Comparison of ENCODE assay signal across 17 cellular contexts in the genomic region with DNA sequence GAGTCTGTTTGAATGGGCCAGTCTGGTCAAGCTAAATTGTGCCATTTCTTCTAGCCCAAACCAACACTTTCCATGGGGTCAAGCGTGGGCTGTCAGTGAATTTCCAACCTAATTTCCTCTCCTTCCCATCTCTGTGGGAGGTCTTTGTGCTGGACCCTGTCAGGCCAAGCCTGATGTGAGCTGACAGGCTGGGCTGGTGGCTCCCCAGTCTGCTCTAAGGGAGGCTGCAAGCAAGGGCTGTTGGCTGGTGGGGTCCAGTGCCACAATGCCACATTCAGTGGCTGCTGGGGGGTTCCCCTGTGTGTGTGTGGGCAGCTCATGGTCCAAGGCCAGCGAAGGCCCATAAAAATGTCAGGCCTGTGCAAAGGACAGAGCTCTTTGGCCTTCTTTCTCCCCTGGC.
A peak's percentile ranks its signal among the peaks of the same experiment; 100 is the strongest.
DNase-seq lines count a peak whose midpoint lies in the region; ATAC-seq, FAIRE-seq and TF ChIP-seq lines count a peak whose summit lies in the region.
"Had no signal": no experiment of that assay in that cellular context is flagged by ENCODE, and none has a peak within 500 bp of the region (broad histone marks: within the 10 kb centered on the region; RNA-seq: fewer than 3 reads in every experiment).

No MANE protein-coding gene starts in this region.

- peak; percentile 19 for DNase-seq in activated CD8-positive, alpha-beta memory T cell treated with anti-CD3 and anti-CD28 coated beads for 24 hours
- no peak for DNase-seq in activated CD8-positive, alpha-beta memory T cell treated with anti-CD3 and anti-CD28 coated beads, Interleukin-2, amount 50 U/mL, for 48 hours
- no peak for DNase-seq in WTC11 (ENCODE audit: low spot score)
- DNase-seq in neural progenitor cell (ENCODE audit: low spot score), result peak; percentile 75
- DNase-seq in spleen, result peak; percentile 51
- no peak for DNase-seq in activated T-cell treated with anti-CD3 and anti-CD28 coated beads, Interleukin-2, amount 50 U/mL, for 24 hours
- DNase-seq in GM12892 (ENCODE audit: insufficient read length), result no peak
- DNase-seq in HT-29 (ENCODE audit: low spot score), result no peak
- DNase-seq: AML-193; CD4-positive, alpha-beta T cell; DMS153; DMS79; GF-D8 had no signal

- H3K9me3 ChIP-seq in neural progenitor cell (ENCODE audit: low read depth) (no peaks in the 10 kb centered on the region), spleen (no peaks in the 10 kb centered on the region)
- H3K9me3 ChIP-seq: A549, HAP-1 had no signal

- H3K4me3 ChIP-seq in neural progenitor cell (no peak overlapping the region), spleen (no peak overlapping the region)
- H3K4me3 ChIP-seq: A549, HAP-1 had no signal

- CTCF ChIA-PET in WTC11 (lab: Charles Lee), result interaction anchor here (0.9 kb wide), 1 partner anchor 28 kb away, joined by 3 read pairs; no protein-coding TSS in a partner anchor

- POLR2A ChIA-PET in WTC11 (lab: Charles Lee), result no interaction called here

- H3K36me3 Mint-ChIP-seq in WTC11 (no peaks in the 10 kb centered on the region), neural progenitor cell (no peaks in the 10 kb centered on the region)
- H3K36me3 Mint-ChIP-seq in activated T-cell treated with anti-CD3 and anti-CD28 coated beads, Interleukin-2, amount 50 U/mL, for 24 hours (ENCODE audit: low read depth), result no peaks in the 10 kb centered on the region

- H3K4me1 ChIP-seq in neural progenitor cell, result peaks cover 47% of the 10 kb centered on the region
- H3K4me1 ChIP-seq in spleen, result no peaks in the 10 kb centered on the region

- WGBS in spleen, 5 donors, result 83 to 95% (median 91%) methylated on average over 2 of the region's 2 CpGs

- H3K4me1 Mint-ChIP-seq in WTC11, result peaks cover 60% of the 10 kb centered on the region
- peaks cover 55% of the 10 kb centered on the region for H3K4me1 Mint-ChIP-seq in neural progenitor cell
- no peaks in the 10 kb centered on the region for H3K4me1 Mint-ChIP-seq in activated T-cell treated with anti-CD3 and anti-CD28 coated beads, Interleukin-2, amount 50 U/mL, for 24 hours (ENCODE audit: low read depth)

- no peaks in the 10 kb centered on the region for H3K36me3 ChIP-seq in neural progenitor cell
- H3K36me3 ChIP-seq in spleen, result no peaks in the 10 kb centered on the region
- H3K36me3 ChIP-seq: HAP-1 had no signal

- peaks cover 43% of the 10 kb centered on the region for H3F3A ChIP-seq in neural progenitor cell (ENCODE audit: low read depth)

- no peak for TF ChIP-seq CTCF in WTC11 (IDR thresholded peaks at IDR 0.05)
- no peak for TF ChIP-seq CTCF in neural progenitor cell (IDR thresholded peaks at IDR 0.05)
- no peak for TF ChIP-seq CTCF in spleen (IDR thresholded peaks at IDR 0.05 in 8 of 11, conservative IDR thresholded peaks at IDR 0.05 in 3 of 11)

- intact Hi-C loops in spleen (cut with DNase I; ENCODE audit: low total_unique reads), result no loop called here

- no peaks in the 10 kb centered on the region for H3K27me3 ChIP-seq in neural progenitor cell
- H3K27me3 ChIP-seq in spleen (replicated peaks in 1 of 7), result no peaks in the 10 kb centered on the region

- H3K27me3 Mint-ChIP-seq in WTC11 (ENCODE audit: low read depth) (peaks cover 14% of the 10 kb centered on the region), neural progenitor cell (ENCODE audit: insufficient read depth, low read depth) (peaks cover 14% of the 10 kb centered on the region)
- H3K27me3 Mint-ChIP-seq in activated T-cell treated with anti-CD3 and anti-CD28 coated beads, Interleukin-2, amount 50 U/mL, for 24 hours, result peaks cover under 1% of the 10 kb centered on the region
- H3K27me3 Mint-ChIP-seq: CD4-positive, alpha-beta T cell had no signal

- H4K20me1 ChIP-seq in neural progenitor cell (ENCODE audit: low read depth), result no peaks in the 10 kb centered on the region

- H3K9me3 Mint-ChIP-seq in WTC11 (no peaks in the 10 kb centered on the region), neural progenitor cell (no peaks in the 10 kb centered on the region)
- no peaks in the 10 kb centered on the region for H3K9me3 Mint-ChIP-seq in activated T-cell treated with anti-CD3 and anti-CD28 coated beads, Interleukin-2, amount 50 U/mL, for 24 hours
- H3K9me3 Mint-ChIP-seq: CD4-positive, alpha-beta T cell had no signal

- H3K4me2 ChIP-seq in neural progenitor cell, result peak overlapping the region; percentile 44
- H3K4me2 ChIP-seq: A549 had no signal

- no peak overlapping the region for H2AFZ ChIP-seq in neural progenitor cell (replicated peaks)

- no peaks in the 10 kb centered on the region for H3K79me2 ChIP-seq in neural progenitor cell (ENCODE audit: low read depth)

- H3K9ac ChIP-seq in neural progenitor cell, result no peak overlapping the region

- TF ChIP-seq POLR2A in spleen (IDR thresholded peaks at IDR 0.05), result no peak
- no peak for TF ChIP-seq POLR2A in GM12892 (IDR thresholded peaks at IDR 0.05; ENCODE audit: low read depth, low read length)

- H3K27ac ChIP-seq in neural progenitor cell, result no peak overlapping the region
- no peak overlapping the region for H3K27ac ChIP-seq in spleen
- H3K27ac ChIP-seq: 22Rv1, A549, C4-2B had no signal

- H3K27ac Mint-ChIP-seq in WTC11 (no peak overlapping the region), neural progenitor cell (peak overlapping the region; percentile 65)
- no peak overlapping the region for H3K27ac Mint-ChIP-seq in activated T-cell treated with anti-CD3 and anti-CD28 coated beads, Interleukin-2, amount 50 U/mL, for 24 hours
- H3K27ac Mint-ChIP-seq: CD4-positive, alpha-beta T cell had no signal

- FAIRE-seq in GM12892 (lab: Jason Lieb, UNC), result no peak
- FAIRE-seq: A549 had no signal

- ATAC-seq in WTC11, result no peak
- ATAC-seq: A549 had no signal

- H3K4me3 Mint-ChIP-seq in WTC11 (no peak overlapping the region), neural progenitor cell (no peak overlapping the region)
- H3K4me3 Mint-ChIP-seq in activated T-cell treated with anti-CD3 and anti-CD28 coated beads, Interleukin-2, amount 50 U/mL, for 24 hours, result no peak overlapping the region
- H3K4me3 Mint-ChIP-seq: CD4-positive, alpha-beta T cell had no signal

TF ChIP-seq in WTC11, 78 proteins besides CTCF, POLR2A, EP300 and RAD21:
- TF ChIP-seq FOXK1 (CRISPR knock-in tag; IDR thresholded peaks at IDR 0.05) (no peak), ZNF121 (CRISPR knock-in tag; IDR thresholded peaks at IDR 0.05) (0 out of 2 replicates have a peak, but pooled peaks have one; percentile 8)

Comparison
In these comparisons a context has a peak if more than half of its experiments do, and no peak if none do; other contexts are left out.
1. DNase-seq: peak in activated CD8-positive, alpha-beta memory T cell treated with anti-CD3 and anti-CD28 coated beads for 24 hours (single experiment), neural progenitor cell (single experiment) and spleen (single experiment); none in activated CD8-positive, alpha-beta memory T cell treated with anti-CD3 and anti-CD28 coated beads, Interleukin-2, amount 50 U/mL, for 48 hours (single experiment), WTC11 (single experiment), activated T-cell treated with anti-CD3 and anti-CD28 coated beads, Interleukin-2, amount 50 U/mL, for 24 hours (single experiment), GM12892 (single experiment) and HT-29 (single experiment).